In genomic region chr11:97247601-97248000, GRCh38 we compare ENCODE assay signal across 29 cellular contexts.
"Had no signal": no experiment of that assay in that cellular context is flagged by ENCODE, and none has a peak within 500 bp of the region (broad histone marks: within the 10 kb centered on the region; RNA-seq: fewer than 3 reads in every experiment).

No MANE protein-coding gene starts in this region.

- H3K27me3 ChIP-seq: colonic mucosa, dorsolateral prefrontal cortex, esophagus muscularis mucosa, esophagus squamous epithelium, foreskin keratinocyte, gastrocnemius medialis, gastroesophageal sphincter, heart left ventricle, heart right ventricle had no signal

- H3K4me1 ChIP-seq: colonic mucosa, esophagus muscularis mucosa, esophagus squamous epithelium, foreskin keratinocyte, gastrocnemius medialis, gastroesophageal sphincter, heart left ventricle, heart right ventricle had no signal

- H3K4me3 Mint-ChIP-seq: dendritic cell treated with granulocyte-macrophage colony-stimulating factor and Interleukin-4, amounts not matched to agents 40 ng/mL and 50 ng/mL, for 4 days; effector memory CD8-positive, alpha-beta T cell; endodermal cell had no signal

- H3K27ac Mint-ChIP-seq: dendritic cell treated with granulocyte-macrophage colony-stimulating factor and Interleukin-4, amounts not matched to agents 40 ng/mL and 50 ng/mL, for 4 days; effector memory CD8-positive, alpha-beta T cell; endodermal cell had no signal

- H3K27me3 Mint-ChIP-seq: dendritic cell treated with granulocyte-macrophage colony-stimulating factor and Interleukin-4, amounts not matched to agents 40 ng/mL and 50 ng/mL, for 4 days; effector memory CD8-positive, alpha-beta T cell had no signal

- H3K27ac ChIP-seq: colonic mucosa, coronary artery, dorsolateral prefrontal cortex, epithelial cell of prostate, esophagus muscularis mucosa, esophagus squamous epithelium, foreskin keratinocyte, gastrocnemius medialis, gastroesophageal sphincter, heart left ventricle, heart right ventricle had no signal

- H3K36me3 ChIP-seq: colonic mucosa, esophagus muscularis mucosa, esophagus squamous epithelium, gastrocnemius medialis, gastroesophageal sphincter, heart left ventricle, heart right ventricle had no signal

- H3K4me3 ChIP-seq: colonic mucosa, coronary artery, dorsolateral prefrontal cortex, esophagus muscularis mucosa, esophagus squamous epithelium, gastrocnemius medialis, gastroesophageal sphincter, heart left ventricle, heart right ventricle had no signal

- H3K9me3 ChIP-seq: colonic mucosa, esophagus squamous epithelium, gastrocnemius medialis, gastroesophageal sphincter had no signal

- FAIRE-seq: colon, endometrium, endothelial cell of umbilical vein, frontal cortex had no signal

- DNase-seq: colonic mucosa; cortex of kidney; dermis blood vessel endothelial cell; dorsolateral prefrontal cortex; effector CD4-positive, alpha-beta T cell; effector CD8-positive, alpha-beta T cell; effector memory CD4-positive, alpha-beta T cell; effector memory CD8-positive, alpha-beta T cell; endodermal cell; erythroblast; esophagus squamous epithelium; foreskin fibroblast; foreskin keratinocyte; foreskin melanocyte; gastrocnemius medialis; glutamatergic neuron; head of caudate nucleus; heart left ventricle; heart right ventricle had no signal

- ATAC-seq: effector memory CD8-positive, alpha-beta T cell; esophagus mucosa; foreskin keratinocyte; gastrocnemius medialis; gastroesophageal sphincter; heart left ventricle; heart right ventricle had no signal
